ENCODE assay signal across 26 cellular contexts in genomic region chr4:106017975-106018374, GRCh38.
"Had no signal": no experiment of that assay in that cellular context is flagged by ENCODE, and none has a peak within 500 bp of the region (broad histone marks: within the 10 kb centered on the region; RNA-seq: fewer than 3 reads in every experiment).

No MANE protein-coding gene starts in this region.

- H3K4me3 ChIP-seq: dorsolateral prefrontal cortex, esophagus muscularis mucosa, gastroesophageal sphincter, heart left ventricle, hepatocyte, left ventricle myocardium inferior, lower lobe of right lung, neural progenitor cell, ovary, psoas muscle, right lobe of liver, thoracic aorta, transverse colon, vagina had no signal

- H3K4me1 Mint-ChIP-seq: naive B cell; neural progenitor cell; stimulated activated naive B cell treated with anti-CD40 and anti-IgM and Interleukin-4, amounts not matched to agents 10 μg/mL and 1 μg/mL and 100 μg/mL, for 72 hours had no signal

- H3K9me3 ChIP-seq: esophagus muscularis mucosa, gastroesophageal sphincter, lower lobe of right lung, ovary, right lobe of liver, thoracic aorta, vagina had no signal

- H3K36me3 ChIP-seq: esophagus muscularis mucosa, gastroesophageal sphincter, heart left ventricle, left ventricle myocardium inferior, lower lobe of right lung, neural progenitor cell, ovary, right lobe of liver, thoracic aorta, transverse colon, vagina had no signal

- H3K27ac Mint-ChIP-seq: naive B cell; natural killer cell treated with Interleukin-12 subunit alpha and Interleukin-12 subunit beta and Interleukin-15 and Interleukin-18, amount 100 ng/mL, for 72 hours; neural progenitor cell; stimulated activated naive B cell treated with anti-CD40 and anti-IgM and Interleukin-4, amounts not matched to agents 10 μg/mL and 1 μg/mL and 100 μg/mL, for 72 hours; stimulated activated naive CD8-positive, alpha-beta T cell treated with anti-CD3 and anti-CD28 coated beads, Interleukin-15, Interleukin-2, amounts not matched to agents 100 ng/mL and 50 ng/mL, for 24 hours had no signal

- DNase-seq: dorsolateral prefrontal cortex; effector CD4-positive, alpha-beta T cell; foreskin keratinocyte; heart left ventricle; kidney; left ventricle myocardium inferior; lower lobe of right lung; naive B cell; ovary; posterior cingulate gyrus; psoas muscle; right lobe of liver; small intestine; stimulated activated CD4-positive, alpha-beta T cell treated with anti-CD3 and anti-CD28 coated beads, Interleukin-15, amount 100 ng/mL, for 24 hours; stimulated activated CD4-positive, alpha-beta T cell treated with anti-CD3 and anti-CD28 coated beads, Interleukin-2, amount 100 ng/mL, for 48 hours; stimulated activated naive B cell treated with anti-CD40 and anti-IgM and Interleukin-4, amounts not matched to agents 10 μg/mL and 1 μg/mL and 100 μg/mL, for 72 hours; transverse colon had no signal

- H3K27me3 ChIP-seq: dorsolateral prefrontal cortex, esophagus muscularis mucosa, foreskin keratinocyte, gastroesophageal sphincter, heart left ventricle, hepatocyte, neural progenitor cell, ovary, right lobe of liver, transverse colon, vagina had no signal

- H3K4me1 ChIP-seq: esophagus muscularis mucosa, foreskin keratinocyte, lower lobe of right lung, neural progenitor cell, psoas muscle, right lobe of liver, transverse colon, vagina had no signal

- ATAC-seq: foreskin keratinocyte; gastroesophageal sphincter; heart left ventricle; lower lobe of right lung; natural killer cell treated with Interleukin-12 subunit alpha and Interleukin-12 subunit beta and Interleukin-15 and Interleukin-18, amount 100 ng/mL, for 72 hours; psoas muscle; right lobe of liver; stimulated activated naive B cell treated with anti-CD40 and anti-IgM and Interleukin-4, amounts not matched to agents 10 μg/mL and 1 μg/mL and 100 μg/mL, for 72 hours had no signal

- H3K36me3 Mint-ChIP-seq: neural progenitor cell had no signal

- H3K27ac ChIP-seq: dorsolateral prefrontal cortex, epithelial cell of prostate, esophagus muscularis mucosa, foreskin keratinocyte, gastroesophageal sphincter, heart left ventricle, hepatocyte, left ventricle myocardium inferior, lower lobe of right lung, neural progenitor cell, ovary, psoas muscle, right lobe of liver, thoracic aorta, transverse colon, vagina had no signal

- H3K4me3 Mint-ChIP-seq: naive B cell; natural killer cell treated with Interleukin-12 subunit alpha and Interleukin-12 subunit beta and Interleukin-15 and Interleukin-18, amount 100 ng/mL, for 72 hours; neural progenitor cell; stimulated activated naive B cell treated with anti-CD40 and anti-IgM and Interleukin-4, amounts not matched to agents 10 μg/mL and 1 μg/mL and 100 μg/mL, for 72 hours; stimulated activated naive CD8-positive, alpha-beta T cell treated with anti-CD3 and anti-CD28 coated beads, Interleukin-15, Interleukin-2, amounts not matched to agents 100 ng/mL and 50 ng/mL, for 24 hours had no signal

- H3K27me3 Mint-ChIP-seq: naive B cell; natural killer cell treated with Interleukin-12 subunit alpha and Interleukin-12 subunit beta and Interleukin-15 and Interleukin-18, amount 100 ng/mL, for 72 hours; stimulated activated naive B cell treated with anti-CD40 and anti-IgM and Interleukin-4, amounts not matched to agents 10 μg/mL and 1 μg/mL and 100 μg/mL, for 72 hours; stimulated activated naive CD8-positive, alpha-beta T cell treated with anti-CD3 and anti-CD28 coated beads, Interleukin-15, Interleukin-2, amounts not matched to agents 100 ng/mL and 50 ng/mL, for 24 hours had no signal
